In the genomic region with DNA sequence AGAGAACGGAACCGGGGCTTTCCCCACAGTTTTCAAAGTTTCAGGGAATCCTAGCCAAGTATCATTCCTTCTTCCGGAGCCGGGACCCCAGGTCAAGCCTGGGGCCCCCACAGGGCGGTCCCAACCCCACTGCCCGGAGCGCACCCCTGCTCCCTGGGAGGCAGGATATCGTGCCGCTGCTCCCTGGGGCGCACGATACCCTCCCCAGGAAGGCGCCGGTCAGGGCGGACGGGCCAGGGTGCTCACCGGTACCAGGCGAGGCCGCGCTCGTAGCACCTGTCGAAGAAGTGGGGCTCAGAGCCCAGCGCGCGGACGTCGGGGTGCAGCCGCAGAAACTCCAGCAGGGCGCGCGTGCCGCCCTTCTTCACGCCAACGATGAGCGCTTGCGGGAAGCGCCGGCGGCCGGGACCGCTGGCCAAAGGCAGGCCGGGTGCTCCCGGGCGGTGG, we compare ENCODE assay signal across 24 cellular contexts. TPM values are rescaled to one million over a fixed set of nuclear protein-coding genes. Genes with fewer than 3 reads are reported as not detected.
DNase-seq lines count a peak whose midpoint lies in the region; ATAC-seq, FAIRE-seq and TF ChIP-seq lines count a peak whose summit lies in the region.
"Had no signal": no experiment of that assay in that cellular context is flagged by ENCODE, and none has a peak within 500 bp of the region (broad histone marks: within the 10 kb centered on the region; RNA-seq: fewer than 3 reads in every experiment).

No MANE protein-coding gene starts in this region.

- intact Hi-C loops in HepG2 (cut with micrococcal nuclease; ENCODE audit: unreplicated experiment) (no loop called here), right lobe of liver (cut with DNase I) (no loop called here), ovary (cut with DNase I) (loop anchor here in 1 of 4 donors (5.0 kb wide), 1 partner anchor 55 kb away; no protein-coding TSS in a partner anchor)

- no peak for DNase-seq in HepG2 (ENCODE audit: low spot score)
- DNase-seq in right lobe of liver = no peak
- peak; percentile 10 for DNase-seq in epidermal melanocyte (ENCODE audit: insufficient read length, low spot score)
- DNase-seq in dermis blood vessel endothelial cell = no peak
- no peak for DNase-seq in NCI-H2227 (lab: John Stamatoyannopoulos, UW; ENCODE audit: unreplicated experiment)
- no peak for DNase-seq in HCEC 1CT
- DNase-seq in ovary = no peak
- DNase-seq: ACHN; activated CD4-positive, CD25-positive, alpha-beta regulatory T cell; activated naive CD4-positive, alpha-beta T cell treated with anti-CD3 and anti-CD28 coated beads, Interleukin-2, amount 10 ng/mL, durations not matched to agents 7 days and 5 days; activated T-cell treated with anti-CD3 and anti-CD28 coated beads, Interleukin-2, amount 50 U/mL, for 4 hours; aorta; effector memory CD4-positive, alpha-beta T cell; NCI-H1436 treated with DMSO at 0.1 percent for 48 hours; NCI-H82; occipital lobe; stimulated activated CD4-positive, alpha-beta T cell treated with anti-CD3 and anti-CD28 coated beads, Interleukin-15, amount 100 ng/mL, for 24 hours had no signal

- in situ Hi-C loops in HepG2 (cut with HindIII; ENCODE audit: extremely low pct_ligation_motif_present, low pct_unique_long_range_greater_than_20kb) = no loop called here

- H3K36me3 ChIP-seq in HepG2 (replicated peaks in 1 of 2; ENCODE audit: control insufficient read depth in 1 of 2, insufficient read depth in 2 of 2, low read length in 2 of 2) = no peaks in the 10 kb centered on the region
- H3K36me3 ChIP-seq in right lobe of liver = no peaks in the 10 kb centered on the region
- H3K36me3 ChIP-seq in mesodermal cell (ENCODE audit: control insufficient read depth, insufficient read depth, low read length) = no peaks in the 10 kb centered on the region
- no peaks in the 10 kb centered on the region for H3K36me3 ChIP-seq in ovary
- H3K36me3 ChIP-seq: BLaER1 treated with 17β-estradiol and CSF1 and Interleukin-3, amounts not matched to agents 10 nM and 100 nM had no signal

- BruUV-seq in HepG2 (replicated peaks; lab: Mats Ljungman, UMichigan) = no TSS peak

- H3K9me3 ChIP-seq in HepG2 (ENCODE audit: low read length) = no peaks in the 10 kb centered on the region
- H3K9me3 ChIP-seq in right lobe of liver = no peaks in the 10 kb centered on the region
- H3K9me3 ChIP-seq in mesodermal cell (ENCODE audit: control insufficient read depth, low read length) = no peaks in the 10 kb centered on the region
- no peaks in the 10 kb centered on the region for H3K9me3 ChIP-seq in ovary

- CTCF ChIA-PET in HepG2 (lab: Yijun Ruan, JAX; ENCODE audit: low intra/inter-chr PET ratio, low total read pairs) = no interaction called here

- H2AFZ ChIP-seq in HepG2 (ENCODE audit: low read length) = no peak overlapping the region

- POLR2A ChIA-PET in HepG2 (lab: Yijun Ruan, JAX) = no interaction called here

- TF ChIP-seq EP300 in HepG2 (IDR thresholded peaks at IDR 0.05; ENCODE audit: low read depth in 2 of 2, low read length in 2 of 2) (no peak), HepG2 (CRISPR knock-in tag; IDR thresholded peaks at IDR 0.05; ENCODE audit: borderline replicate concordance) (no peak), ovary (IDR thresholded peaks at IDR 0.05) (no peak)

- H3K4me1 ChIP-seq in HepG2 (ENCODE audit: insufficient read depth, low read length) (peaks cover 19% of the 10 kb centered on the region), right lobe of liver (no peaks in the 10 kb centered on the region), mesodermal cell (ENCODE audit: control insufficient read depth, insufficient read depth, low read length, poor library complexity, severe bottlenecking) (peaks cover 6% of the 10 kb centered on the region), ovary (ENCODE audit: insufficient read depth) (no peaks in the 10 kb centered on the region)

- 60% methylated on average over 3 of the region's 43 CpGs for WGBS in HepG2 (ENCODE audit: low lambda C conversion rate)
- 0% methylated on average over 4 of the region's 43 CpGs for WGBS in right lobe of liver (ENCODE audit: insufficient coverage, low coverage, low lambda C conversion rate, missing lambda C conversion rate)
- WGBS in mesodermal cell (ENCODE audit: insufficient coverage in 2 of 2), 2 experiments = 4 to 5% methylated on average over 35 to 39 of the region's 43 CpGs
- WGBS in ovary, 3 donors = 0 to 2% (median 1%) methylated on average over 6 to 43 of the region's 43 CpGs

- H3K4me2 ChIP-seq in HepG2 (ENCODE audit: low read depth, low read length) = no peak overlapping the region
- H3K4me2 ChIP-seq: BLaER1 treated with 17β-estradiol and CSF1 and Interleukin-3, amounts not matched to agents 10 nM and 100 nM had no signal

- TF ChIP-seq CTCF in HepG2 (CRISPR knock-in tag; IDR thresholded peaks at IDR 0.05) (no peak), right lobe of liver (IDR thresholded peaks at IDR 0.05) (no peak), ovary (IDR thresholded peaks at IDR 0.05) (no peak)

- ATAC-seq in HepG2 (no peak), right lobe of liver (no peak)
- ATAC-seq: activated T-cell treated with anti-CD3 and anti-CD28 coated beads, Interleukin-2, amount 50 U/mL, for 4 hours; K562 had no signal

- peaks cover 35 to 85% of the 10 kb centered on the region in 2 experiments for H3K27me3 ChIP-seq in HepG2 (ENCODE audit: control insufficient read depth in 1 of 2, insufficient read depth in 2 of 2, low read length in 2 of 2)
- peaks cover 0 to 8% of the 10 kb centered on the region in 2 donors for H3K27me3 ChIP-seq in right lobe of liver
- H3K27me3 ChIP-seq in ovary = no peaks in the 10 kb centered on the region

- H3K79me2 ChIP-seq in HepG2 (ENCODE audit: insufficient read depth, low read length) = no peaks in the 10 kb centered on the region

- TF ChIP-seq POLR2A in HepG2 (IDR thresholded peaks at IDR 0.05; ENCODE audit: insufficient read depth in 1 of 2, low read depth in 2 of 2, low read length in 2 of 2) (no peak), right lobe of liver (IDR thresholded peaks at IDR 0.05) (no peak), ovary (IDR thresholded peaks at IDR 0.05) (no peak)

- no peak overlapping the region for H3K9ac ChIP-seq in HepG2 (ENCODE audit: insufficient read depth, low read depth, low read length)
- H3K9ac ChIP-seq: BLaER1 treated with 17β-estradiol and CSF1 and Interleukin-3, amounts not matched to agents 10 nM and 100 nM had no signal

- H3K27ac ChIP-seq in HepG2 (ENCODE audit: extremely low read length, insufficient read depth, low read length) (no peak overlapping the region), right lobe of liver (no peak overlapping the region), mesodermal cell (ENCODE audit: low read depth, low read length, severe bottlenecking) (no peak overlapping the region), ovary (no peak overlapping the region)
- H3K27ac ChIP-seq: BLaER1 treated with 17β-estradiol and CSF1 and Interleukin-3, amounts not matched to agents 10 nM and 100 nM; SK-N-MC had no signal

- no peak for TF ChIP-seq RAD21 in HepG2 (CRISPR knock-in tag; IDR thresholded peaks at IDR 0.05)

- no peak overlapping the region for H3K4me3 ChIP-seq in HepG2 (replicated peaks in 1 of 3; ENCODE audit: insufficient read depth in 1 of 3, low read depth in 2 of 3, low read length in 3 of 3)
- H3K4me3 ChIP-seq in right lobe of liver = no peak overlapping the region
- peak overlapping the region; percentile 19 for H3K4me3 ChIP-seq in mesodermal cell (ENCODE audit: extremely low read depth, insufficient read depth, low read length, poor library complexity, severe bottlenecking)
- H3K4me3 ChIP-seq in ovary = no peak overlapping the region
- H3K4me3 ChIP-seq: BLaER1 treated with 17β-estradiol and CSF1 and Interleukin-3, amounts not matched to agents 10 nM and 100 nM; K562; lung; SK-N-MC had no signal

- FAIRE-seq in HepG2 (lab: Jason Lieb, UNC) = no peak
- FAIRE-seq: D721Med, K562, keratinocyte had no signal

- 0 out of 2 replicates have a peak, but pooled peaks cover 2% of the 10 kb centered on the region for H4K20me1 ChIP-seq in HepG2 (ENCODE audit: insufficient read depth, low read length)

RNA-seq across cellular contexts. Expression of a gene that starts 0.5 kb away (rescaled TPM):
- total RNA-seq in HepG2 (2016; rRNA removed; fragmentation: Illumina TruSeq; extraction: Trizol) = not detected in 2 replicates
- total RNA-seq in HepG2 (2016; cell fraction: cytosol; rRNA removed; fragmentation: Illumina TruSeq; extraction: Trizol; ENCODE audit: low read depth) = not detected in 2 replicates
- total RNA-seq in HepG2 (2016; cell fraction: insoluble cytoplasmic fraction; rRNA removed; fragmentation: Illumina TruSeq; extraction: Trizol) = not detected in 2 replicates
- not detected in 2 replicates for total RNA-seq in HepG2 (2016; cell fraction: membrane; rRNA removed; fragmentation: Illumina TruSeq; extraction: Trizol)
- total RNA-seq in HepG2 (2016; cell fraction: nucleus; rRNA removed; fragmentation: Illumina TruSeq; extraction: Trizol) = not detected in 2 replicates
- not detected in 2 replicates for polyA plus RNA-seq in HepG2 (2011; rRNA removed)
- polyA plus RNA-seq in HepG2 (2011; cell fraction: cytosol; rRNA removed) = not detected in 2 replicates
- polyA plus RNA-seq in HepG2 (2011; cell fraction: nucleus; rRNA removed) = not detected in 2 replicates
- not detected in 2 replicates for polyA plus RNA-seq in HepG2 (2012)
- not detected in 2 replicates for polyA plus RNA-seq in HepG2 (2016; cell fraction: cytosol; fragmentation: Illumina TruSeq; extraction: Trizol; ENCODE audit: low read depth)
- not detected in 2 replicates for polyA plus RNA-seq in HepG2 (2016; cell fraction: insoluble cytoplasmic fraction; fragmentation: Illumina TruSeq; extraction: Trizol; ENCODE audit: low read depth)
- not detected in 2 replicates for polyA plus RNA-seq in HepG2 (2016; cell fraction: membrane; fragmentation: Illumina TruSeq; extraction: Trizol; ENCODE audit: low read depth)
- polyA plus RNA-seq in HepG2 (2016; cell fraction: nucleus; fragmentation: Illumina TruSeq; extraction: Trizol; ENCODE audit: insufficient read depth, low read depth) = not detected in 2 replicates
- not detected in 2 replicates for polyA minus RNA-seq in HepG2 (2011; rRNA and poly(A)+ RNA removed; ENCODE audit: low replicate concordance)
- not detected in 2 replicates for polyA minus RNA-seq in HepG2 (2011; cell fraction: cytosol; rRNA and poly(A)+ RNA removed)
- not detected in 2 replicates for polyA minus RNA-seq in HepG2 (2011; cell fraction: nucleus; rRNA and poly(A)+ RNA removed)
- total RNA-seq in right lobe of liver = not detected
- not detected for polyA plus RNA-seq in mesodermal cell (2013, experiment 1 of 2)
- not detected for polyA plus RNA-seq in mesodermal cell (2013, experiment 2 of 2)
- not detected in 2 replicates for total RNA-seq in dermis blood vessel endothelial cell
- total RNA-seq in ovary = 1 to 10 TPM in 1 of 7 donors, under 1 TPM in 1, not detected in 5; 0.69 to 1.8 TPM
- polyA plus RNA-seq in ovary = not detected
- total RNA-seq: activated T-cell treated with anti-CD3 and anti-CD28 coated beads, Interleukin-2, amount 50 U/mL, for 4 hours; aorta; K562; occipital lobe had no signal
- polyA plus RNA-seq: K562, keratinocyte had no signal

RNA-seq across cellular contexts. Expression of a gene that starts 25.3 kb away (rescaled TPM):
- total RNA-seq in HepG2 (2016; rRNA removed; fragmentation: Illumina TruSeq; extraction: Trizol) (32.1 and 49.0 TPM in 2 replicates), right lobe of liver (100 to 1,000 TPM in 3 of 6 experiments, 10 to 100 TPM in 3; 63.4 to 121 (median 98.5) TPM), dermis blood vessel endothelial cell (6.6 and 8.1 TPM in 2 replicates), ovary (10 to 100 TPM; 12.2 to 27.5 (median 21.9) TPM)
- total RNA-seq in HepG2 (2016; cell fraction: cytosol; rRNA removed; fragmentation: Illumina TruSeq; extraction: Trizol; ENCODE audit: low read depth) = 17.7 and 18.5 TPM in 2 replicates
- 36.2 and 53.5 TPM in 2 replicates for total RNA-seq in HepG2 (2016; cell fraction: insoluble cytoplasmic fraction; rRNA removed; fragmentation: Illumina TruSeq; extraction: Trizol)
- 40.6 and 47.0 TPM in 2 replicates for total RNA-seq in HepG2 (2016; cell fraction: membrane; rRNA removed; fragmentation: Illumina TruSeq; extraction: Trizol)
- 22.9 and 23.6 TPM in 2 replicates for total RNA-seq in HepG2 (2016; cell fraction: nucleus; rRNA removed; fragmentation: Illumina TruSeq; extraction: Trizol)
- polyA plus RNA-seq in HepG2 (2011; rRNA removed) (75.4 and 84.2 TPM in 2 replicates), ovary (10 to 100 TPM in 1 of 2 donors, 1 to 10 TPM in 1; 6.7 to 31.1 TPM)
- polyA plus RNA-seq in HepG2 (2011; cell fraction: cytosol; rRNA removed) = 77.3 and 104 TPM in 2 replicates
- polyA plus RNA-seq in HepG2 (2011; cell fraction: nucleus; rRNA removed) = 36.2 and 37.3 TPM in 2 replicates
- polyA plus RNA-seq in HepG2 (2012) = 50.3 and 50.5 TPM in 2 replicates
- polyA plus RNA-seq in HepG2 (2016; cell fraction: cytosol; fragmentation: Illumina TruSeq; extraction: Trizol; ENCODE audit: low read depth) = 33.2 and 38.6 TPM in 2 replicates
- polyA plus RNA-seq in HepG2 (2016; cell fraction: insoluble cytoplasmic fraction; fragmentation: Illumina TruSeq; extraction: Trizol; ENCODE audit: low read depth) = 123 and 143 TPM in 2 replicates
- polyA plus RNA-seq in HepG2 (2016; cell fraction: membrane; fragmentation: Illumina TruSeq; extraction: Trizol; ENCODE audit: low read depth) = 66.6 and 81.6 TPM in 2 replicates
- polyA plus RNA-seq in HepG2 (2016; cell fraction: nucleus; fragmentation: Illumina TruSeq; extraction: Trizol; ENCODE audit: insufficient read depth, low read depth) = 54.6 and 56.2 TPM in 2 replicates
- 38.3 and 153 TPM in 2 replicates for polyA minus RNA-seq in HepG2 (2011; rRNA and poly(A)+ RNA removed; ENCODE audit: low replicate concordance)
- 32.5 and 36.9 TPM in 2 replicates for polyA minus RNA-seq in HepG2 (2011; cell fraction: cytosol; rRNA and poly(A)+ RNA removed)
- polyA minus RNA-seq in HepG2 (2011; cell fraction: nucleus; rRNA and poly(A)+ RNA removed) = 29.6 and 34.3 TPM in 2 replicates
- polyA plus RNA-seq in mesodermal cell (2013, experiment 1 of 2) = 22.6 TPM
- 21.7 TPM for polyA plus RNA-seq in mesodermal cell (2013, experiment 2 of 2)

RNA-seq across cellular contexts. Expression of a gene that starts 36.8 kb away (rescaled TPM):
- total RNA-seq in HepG2 (2016; rRNA removed; fragmentation: Illumina TruSeq; extraction: Trizol) = not detected in 2 replicates
- 1.0 TPM in 1 of 2 replicates, not detected in the other for total RNA-seq in HepG2 (2016; cell fraction: cytosol; rRNA removed; fragmentation: Illumina TruSeq; extraction: Trizol; ENCODE audit: low read depth)
- total RNA-seq in HepG2 (2016; cell fraction: insoluble cytoplasmic fraction; rRNA removed; fragmentation: Illumina TruSeq; extraction: Trizol) = 0.43 TPM in 1 of 2 replicates, not detected in the other
- 0.52 and 1.1 TPM in 2 replicates for total RNA-seq in HepG2 (2016; cell fraction: membrane; rRNA removed; fragmentation: Illumina TruSeq; extraction: Trizol)
- total RNA-seq in HepG2 (2016; cell fraction: nucleus; rRNA removed; fragmentation: Illumina TruSeq; extraction: Trizol) = 1.1 TPM in 2 replicates
- 0.17 and 0.30 TPM in 2 replicates for polyA plus RNA-seq in HepG2 (2011; rRNA removed)
- polyA plus RNA-seq in HepG2 (2011; cell fraction: cytosol; rRNA removed) = 0.06 and 0.11 TPM in 2 replicates
- polyA plus RNA-seq in HepG2 (2011; cell fraction: nucleus; rRNA removed) = 0.17 and 0.26 TPM in 2 replicates
- polyA plus RNA-seq in HepG2 (2012) = 0.64 and 1.1 TPM in 2 replicates
- not detected in 2 replicates for polyA plus RNA-seq in HepG2 (2016; cell fraction: cytosol; fragmentation: Illumina TruSeq; extraction: Trizol; ENCODE audit: low read depth)
- not detected in 2 replicates for polyA plus RNA-seq in HepG2 (2016; cell fraction: insoluble cytoplasmic fraction; fragmentation: Illumina TruSeq; extraction: Trizol; ENCODE audit: low read depth)
- 0.07 TPM in 1 of 2 replicates, not detected in the other for polyA plus RNA-seq in HepG2 (2016; cell fraction: membrane; fragmentation: Illumina TruSeq; extraction: Trizol; ENCODE audit: low read depth)
- polyA plus RNA-seq in HepG2 (2016; cell fraction: nucleus; fragmentation: Illumina TruSeq; extraction: Trizol; ENCODE audit: insufficient read depth, low read depth) = not detected in 2 replicates
- polyA minus RNA-seq in HepG2 (2011; rRNA and poly(A)+ RNA removed; ENCODE audit: low replicate concordance) = 3.8 TPM in 1 of 2 replicates, not detected in the other
- 0.89 TPM in 1 of 2 replicates, not detected in the other for polyA minus RNA-seq in HepG2 (2011; cell fraction: cytosol; rRNA and poly(A)+ RNA removed)
- 3.0 TPM in 1 of 2 replicates, not detected in the other for polyA minus RNA-seq in HepG2 (2011; cell fraction: nucleus; rRNA and poly(A)+ RNA removed)
- total RNA-seq in right lobe of liver = under 1 TPM in 1 of 6 experiments, not detected in 5; 0.12 TPM
- 0.26 TPM for polyA plus RNA-seq in mesodermal cell (2013, experiment 1 of 2)
- polyA plus RNA-seq in mesodermal cell (2013, experiment 2 of 2) = 0.15 TPM
- total RNA-seq in dermis blood vessel endothelial cell = not detected in 2 replicates
- total RNA-seq in ovary = not detected
- polyA plus RNA-seq in ovary = not detected
- total RNA-seq: activated T-cell treated with anti-CD3 and anti-CD28 coated beads, Interleukin-2, amount 50 U/mL, for 4 hours; aorta; lung; occipital lobe had no signal
- polyA plus RNA-seq: aorta had no signal

RNA-seq across cellular contexts. Expression of a gene that starts 41.6 kb away (rescaled TPM):
- total RNA-seq in HepG2 (2016; rRNA removed; fragmentation: Illumina TruSeq; extraction: Trizol) = 143 and 157 TPM in 2 replicates
- 74.8 and 95.4 TPM in 2 replicates for total RNA-seq in HepG2 (2016; cell fraction: cytosol; rRNA removed; fragmentation: Illumina TruSeq; extraction: Trizol; ENCODE audit: low read depth)
- total RNA-seq in HepG2 (2016; cell fraction: insoluble cytoplasmic fraction; rRNA removed; fragmentation: Illumina TruSeq; extraction: Trizol) = 145 TPM in 2 replicates
- total RNA-seq in HepG2 (2016; cell fraction: membrane; rRNA removed; fragmentation: Illumina TruSeq; extraction: Trizol) = 96.5 and 119 TPM in 2 replicates
- 52.6 and 56.0 TPM in 2 replicates for total RNA-seq in HepG2 (2016; cell fraction: nucleus; rRNA removed; fragmentation: Illumina TruSeq; extraction: Trizol)
- 68.6 and 73.7 TPM in 2 replicates for polyA plus RNA-seq in HepG2 (2011; rRNA removed)
- polyA plus RNA-seq in HepG2 (2011; cell fraction: cytosol; rRNA removed) = 111 and 159 TPM in 2 replicates
- polyA plus RNA-seq in HepG2 (2011; cell fraction: nucleus; rRNA removed) = 63.4 and 64.1 TPM in 2 replicates
- polyA plus RNA-seq in HepG2 (2012) = 74.9 and 80.6 TPM in 2 replicates
- polyA plus RNA-seq in HepG2 (2016; cell fraction: cytosol; fragmentation: Illumina TruSeq; extraction: Trizol; ENCODE audit: low read depth) = 121 and 146 TPM in 2 replicates
- polyA plus RNA-seq in HepG2 (2016; cell fraction: insoluble cytoplasmic fraction; fragmentation: Illumina TruSeq; extraction: Trizol; ENCODE audit: low read depth) = 185 and 203 TPM in 2 replicates
- 122 and 150 TPM in 2 replicates for polyA plus RNA-seq in HepG2 (2016; cell fraction: membrane; fragmentation: Illumina TruSeq; extraction: Trizol; ENCODE audit: low read depth)
- polyA plus RNA-seq in HepG2 (2016; cell fraction: nucleus; fragmentation: Illumina TruSeq; extraction: Trizol; ENCODE audit: insufficient read depth, low read depth) = 134 and 138 TPM in 2 replicates
- polyA minus RNA-seq in HepG2 (2011; rRNA and poly(A)+ RNA removed; ENCODE audit: low replicate concordance) = 54.4 and 101 TPM in 2 replicates
- polyA minus RNA-seq in HepG2 (2011; cell fraction: cytosol; rRNA and poly(A)+ RNA removed) = 63.5 and 64.7 TPM in 2 replicates
- 15.9 and 21.5 TPM in 2 replicates for polyA minus RNA-seq in HepG2 (2011; cell fraction: nucleus; rRNA and poly(A)+ RNA removed)
- 100 to 1,000 TPM in 2 of 6 experiments, 10 to 100 TPM in 4; 68.7 to 210 (median 81.2) TPM for total RNA-seq in right lobe of liver
- polyA plus RNA-seq in mesodermal cell (2013, experiment 1 of 2) = 179 TPM
- polyA plus RNA-seq in mesodermal cell (2013, experiment 2 of 2) = 167 TPM
- 107 and 149 TPM in 2 replicates for total RNA-seq in dermis blood vessel endothelial cell
- 100 to 1,000 TPM in 3 of 7 donors, 10 to 100 TPM in 4; 81.5 to 133 (median 95.4) TPM for total RNA-seq in ovary
- 100 to 1,000 TPM; 152 to 176 TPM for polyA plus RNA-seq in ovary

RNA-seq across cellular contexts. Expression of a gene that starts 45.7 kb away (rescaled TPM):
- total RNA-seq in HepG2 (2016; rRNA removed; fragmentation: Illumina TruSeq; extraction: Trizol) = not detected in 2 replicates
- not detected in 2 replicates for total RNA-seq in HepG2 (2016; cell fraction: cytosol; rRNA removed; fragmentation: Illumina TruSeq; extraction: Trizol; ENCODE audit: low read depth)
- not detected in 2 replicates for total RNA-seq in HepG2 (2016; cell fraction: insoluble cytoplasmic fraction; rRNA removed; fragmentation: Illumina TruSeq; extraction: Trizol)
- not detected in 2 replicates for total RNA-seq in HepG2 (2016; cell fraction: membrane; rRNA removed; fragmentation: Illumina TruSeq; extraction: Trizol)
- total RNA-seq in HepG2 (2016; cell fraction: nucleus; rRNA removed; fragmentation: Illumina TruSeq; extraction: Trizol) = not detected in 2 replicates
- polyA plus RNA-seq in HepG2 (2011; rRNA removed) = 0.05 and 0.17 TPM in 2 replicates
- 0.09 TPM in 1 of 2 replicates, not detected in the other for polyA plus RNA-seq in HepG2 (2011; cell fraction: cytosol; rRNA removed)
- polyA plus RNA-seq in HepG2 (2011; cell fraction: nucleus; rRNA removed) = 0.31 and 0.38 TPM in 2 replicates
- 0.16 TPM in 1 of 2 replicates, not detected in the other for polyA plus RNA-seq in HepG2 (2012)
- not detected in 2 replicates for polyA plus RNA-seq in HepG2 (2016; cell fraction: cytosol; fragmentation: Illumina TruSeq; extraction: Trizol; ENCODE audit: low read depth)
- polyA plus RNA-seq in HepG2 (2016; cell fraction: insoluble cytoplasmic fraction; fragmentation: Illumina TruSeq; extraction: Trizol; ENCODE audit: low read depth) = 0.13 TPM in 1 of 2 replicates, not detected in the other
- not detected in 2 replicates for polyA plus RNA-seq in HepG2 (2016; cell fraction: membrane; fragmentation: Illumina TruSeq; extraction: Trizol; ENCODE audit: low read depth)
- not detected in 2 replicates for polyA plus RNA-seq in HepG2 (2016; cell fraction: nucleus; fragmentation: Illumina TruSeq; extraction: Trizol; ENCODE audit: insufficient read depth, low read depth)
- 0.44 TPM in 1 of 2 replicates, not detected in the other for polyA minus RNA-seq in HepG2 (2011; rRNA and poly(A)+ RNA removed; ENCODE audit: low replicate concordance)
- polyA minus RNA-seq in HepG2 (2011; cell fraction: cytosol; rRNA and poly(A)+ RNA removed) = not detected in 2 replicates
- polyA minus RNA-seq in HepG2 (2011; cell fraction: nucleus; rRNA and poly(A)+ RNA removed) = 0.39 and 1.1 TPM in 2 replicates
- total RNA-seq in right lobe of liver = under 1 TPM in 2 of 6 experiments, not detected in 4; 0.39 to 0.40 TPM
- not detected for polyA plus RNA-seq in mesodermal cell (2013, experiment 1 of 2)
- polyA plus RNA-seq in mesodermal cell (2013, experiment 2 of 2) = not detected
- total RNA-seq in dermis blood vessel endothelial cell = not detected in 2 replicates
- total RNA-seq in ovary = under 1 TPM in 2 of 7 donors, not detected in 5; 0.23 to 0.24 TPM
- polyA plus RNA-seq in ovary = under 1 TPM; 0.24 to 0.27 TPM
- total RNA-seq: aorta, occipital lobe had no signal
- polyA plus RNA-seq: aorta, keratinocyte had no signal
